Comparison of ENCODE assay signal across 7 cellular contexts in the genomic region with DNA sequence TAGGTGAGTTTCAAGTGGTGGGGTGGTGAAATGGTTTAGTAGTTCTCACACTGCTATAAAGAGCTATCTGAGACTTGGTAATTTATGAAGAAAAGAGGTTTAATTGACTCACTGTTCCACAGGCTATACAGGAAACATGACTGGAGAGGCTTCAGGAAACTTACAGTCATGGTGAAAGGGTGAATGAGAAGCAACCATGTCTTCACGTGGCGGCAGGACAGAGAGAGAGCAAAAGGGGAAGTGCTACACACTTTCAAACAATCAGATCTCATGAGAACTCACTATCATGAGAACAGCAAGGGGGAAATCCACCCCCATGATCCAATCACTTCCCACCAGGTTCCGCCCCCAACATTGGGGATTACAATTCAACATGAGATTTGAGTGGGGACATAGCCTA.
DNase-seq lines count a peak whose midpoint lies in the region; ATAC-seq and TF ChIP-seq lines count a peak whose summit lies in the region.
"Not testable (repeated sequence)": the region's sequence is repeated elsewhere in the genome, so short reads cannot be mapped to it uniquely, and the experiment has no call there.

No MANE protein-coding gene starts in this region.

- not testable (repeated sequence) for H3K27me3 Mint-ChIP-seq in activated naive CD8-positive, alpha-beta T cell treated with anti-CD3 and anti-CD28 coated beads, Interleukin-2, amount 50 U/mL, for 24 hours; naive B cell; stimulated activated naive B cell treated with anti-CD40 and anti-IgM and Interleukin-4, amounts not matched to agents 10 μg/mL and 1 μg/mL and 100 μg/mL, for 72 hours

- not testable (repeated sequence) for H3K9me3 Mint-ChIP-seq in activated naive CD8-positive, alpha-beta T cell treated with anti-CD3 and anti-CD28 coated beads, Interleukin-2, amount 50 U/mL, for 24 hours
- peaks cover 4 to 14% (median 12%) of the 10 kb centered on the region in 7 donors for H3K9me3 Mint-ChIP-seq in naive B cell
- H3K9me3 Mint-ChIP-seq in stimulated activated naive B cell treated with anti-CD40 and anti-IgM and Interleukin-4, amounts not matched to agents 10 μg/mL and 1 μg/mL and 100 μg/mL, for 72 hours: peaks cover 19 to 22% of the 10 kb centered on the region in 2 donors

- H3K4me3 Mint-ChIP-seq in activated naive CD8-positive, alpha-beta T cell treated with anti-CD3 and anti-CD28 coated beads, Interleukin-2, amount 50 U/mL, for 24 hours: not testable (repeated sequence)
- peak overlapping the region in 2 of 8 donors; percentile 7 to 71 for H3K4me3 Mint-ChIP-seq in naive B cell
- H3K4me3 Mint-ChIP-seq in stimulated activated naive B cell treated with anti-CD40 and anti-IgM and Interleukin-4, amounts not matched to agents 10 μg/mL and 1 μg/mL and 100 μg/mL, for 72 hours: peak overlapping the region; percentile 41 to 49

- not testable (repeated sequence) for H3K4me1 Mint-ChIP-seq in activated naive CD8-positive, alpha-beta T cell treated with anti-CD3 and anti-CD28 coated beads, Interleukin-2, amount 50 U/mL, for 24 hours
- peaks cover 10 to 20% (median 13%) of the 10 kb centered on the region in 3 donors for H3K4me1 Mint-ChIP-seq in naive B cell
- peaks cover 16 to 24% of the 10 kb centered on the region in 2 donors for H3K4me1 Mint-ChIP-seq in stimulated activated naive B cell treated with anti-CD40 and anti-IgM and Interleukin-4, amounts not matched to agents 10 μg/mL and 1 μg/mL and 100 μg/mL, for 72 hours

- peak; percentile 75 for ATAC-seq in activated naive CD8-positive, alpha-beta T cell treated with anti-CD3 and anti-CD28 coated beads, Interleukin-2, amount 50 U/mL, for 24 hours
- peak; percentile 92 to 98 for ATAC-seq in naive B cell (ENCODE audit: low read depth in 2 of 2)
- ATAC-seq in stimulated activated naive B cell treated with anti-CD40 and anti-IgM and Interleukin-4, amounts not matched to agents 10 μg/mL and 1 μg/mL and 100 μg/mL, for 72 hours (replicated peaks): peak; percentile 94 to 97

- not testable (repeated sequence) for TF ChIP-seq CTCF in GM12865 (IDR thresholded peaks at IDR 0.05; ENCODE audit: insufficient read depth, low read depth, low read length, missing control alignments)

- H3K36me3 Mint-ChIP-seq in activated naive CD8-positive, alpha-beta T cell treated with anti-CD3 and anti-CD28 coated beads, Interleukin-2, amount 50 U/mL, for 24 hours (ENCODE audit: low read depth): not testable (repeated sequence)
- peaks cover 0 to 18% of the 10 kb centered on the region in 2 donors for H3K36me3 Mint-ChIP-seq in naive B cell
- peaks cover 23 to 29% of the 10 kb centered on the region in 2 donors for H3K36me3 Mint-ChIP-seq in stimulated activated naive B cell treated with anti-CD40 and anti-IgM and Interleukin-4, amounts not matched to agents 10 μg/mL and 1 μg/mL and 100 μg/mL, for 72 hours

- not testable (repeated sequence) for H3K4me3 ChIP-seq in GM12865 (ENCODE audit: low read depth, low read length)

- peak; percentile 35 for DNase-seq in GM12865 (ENCODE audit: low read depth)
- DNase-seq in NAMALWA (ENCODE audit: low spot score): peak; percentile 25
- DNase-seq in activated CD4-positive, alpha-beta T cell treated with anti-CD3 and anti-CD28 coated beads for 48 hours: peak; percentile 32
- peak; percentile 29 for DNase-seq in activated naive CD4-positive, alpha-beta T cell treated with Interleukin-2 at 50 U/mL for 16 hours
- DNase-seq in activated naive CD8-positive, alpha-beta T cell treated with anti-CD3 and anti-CD28 coated beads, Interleukin-2, amount 50 U/mL, for 24 hours: not testable (repeated sequence)
- DNase-seq in naive B cell: peak; percentile 23
- DNase-seq in stimulated activated naive B cell treated with anti-CD40 and anti-IgM and Interleukin-4, amounts not matched to agents 10 μg/mL and 1 μg/mL and 100 μg/mL, for 72 hours: peak; percentile 25

- peak overlapping the region; percentile 3 for H3K27ac Mint-ChIP-seq in activated naive CD8-positive, alpha-beta T cell treated with anti-CD3 and anti-CD28 coated beads, Interleukin-2, amount 50 U/mL, for 24 hours
- peak overlapping the region; percentile 25 to 83 (median 52) for H3K27ac Mint-ChIP-seq in naive B cell
- peak overlapping the region; percentile 81 for H3K27ac Mint-ChIP-seq in stimulated activated naive B cell treated with anti-CD40 and anti-IgM and Interleukin-4, amounts not matched to agents 10 μg/mL and 1 μg/mL and 100 μg/mL, for 72 hours

Comparison
In these comparisons a context has a peak if more than half of its experiments do, and no peak if none do; other contexts are left out.
1. H3K27ac Mint-ChIP-seq: peak in every context shown above with its lines; median percentile 81 in stimulated activated naive B cell treated with anti-CD40 and anti-IgM and Interleukin-4, amounts not matched to agents 10 μg/mL and 1 μg/mL and 100 μg/mL, for 72 hours; 52 in naive B cell; 3 in activated naive CD8-positive, alpha-beta T cell treated with anti-CD3 and anti-CD28 coated beads, Interleukin-2, amount 50 U/mL, for 24 hours.